8 cellular contexts compared by ENCODE assay signal in genomic region chr5:73120222-73121108, GRCh38. TPM values are rescaled to one million over a fixed set of nuclear protein-coding genes. Genes with fewer than 3 reads are reported as not detected.
A peak's percentile ranks its signal among the peaks of the same experiment; 100 is the strongest.
DNase-seq lines count a peak whose midpoint lies in the region; ATAC-seq and TF ChIP-seq lines count a peak whose summit lies in the region.

Gene TMEM171 (plus strand): TSS chr5:73120575. CDS start chr5:73123374, 2,799 bp downstream.

- DNase-seq in H7 (peak; percentile 92), T-cell (no peak), fibroblast of peridontal ligament (ENCODE audit: extremely low read depth) (peak; percentile 15), nephron progenitor cell (peak; percentile 71), GOT3 (lab: John Stamatoyannopoulos, UW) (no peak)

- TF ChIP-seq CTCF in nephron progenitor cell (IDR thresholded peaks at IDR 0.05), result no peak

- H3K36me3 Mint-ChIP-seq in T-cell (no peaks in the 10 kb centered on the region), nephron progenitor cell (ENCODE audit: low read depth) (no peaks in the 10 kb centered on the region)

- POLR2A ChIA-PET in T-cell (lab: Charles Lee), result no interaction called here

- H3K4me1 Mint-ChIP-seq in T-cell (peaks cover 20 to 31% (median 27%) of the 10 kb centered on the region in 3 donors), nephron progenitor cell (peaks cover 35% of the 10 kb centered on the region)

- H3K27ac Mint-ChIP-seq in T-cell, result no peak within 1 kb of the TSS
- H3K27ac Mint-ChIP-seq in nephron progenitor cell, result no peak within 1 kb of the TSS

- peaks cover 51 to 74% of the 10 kb centered on the region in 2 donors for H3K27me3 Mint-ChIP-seq in T-cell
- H3K27me3 Mint-ChIP-seq in nephron progenitor cell (ENCODE audit: low read depth, poor library complexity), result peaks cover 86% of the 10 kb centered on the region

- peak within 1 kb of the TSS; percentile 62 for H3K4me3 ChIP-seq in H7 (ENCODE audit: insufficient read depth, low read depth, low read length)

- CTCF ChIA-PET in T-cell (lab: Charles Lee), result interaction anchor here in 1 of 2 donors (0.5 kb wide), 1 partner anchor 1564 kb away, joined by 3 read pairs; no protein-coding TSS in a partner anchor

- H3K27me3 ChIP-seq in H7 (ENCODE audit: control insufficient read depth, insufficient read depth, low read length), result peaks cover 32% of the 10 kb centered on the region

- H3K36me3 ChIP-seq in H7 (replicated peaks; ENCODE audit: control insufficient read depth, insufficient read depth, low read length), result no peaks in the 10 kb centered on the region

- ATAC-seq in T-cell (replicated peaks in 1 of 4) (peak in 1 of 4 experiments; percentile 22), GM21390 (IDR thresholded peaks at IDR 0.05; ENCODE audit: unreplicated experiment) (no peak), GM18498 (IDR thresholded peaks at IDR 0.05; ENCODE audit: unreplicated experiment) (no peak), GM18502 (IDR thresholded peaks at IDR 0.05; ENCODE audit: poor library complexity, unreplicated experiment) (no peak)

- H3K4me3 Mint-ChIP-seq in T-cell (peak within 1 kb of the TSS; percentile 49 to 63 (median 54)), nephron progenitor cell (peak within 1 kb of the TSS; percentile 83)

- H3K9me3 Mint-ChIP-seq in T-cell (no peaks in the 10 kb centered on the region), nephron progenitor cell (no peaks in the 10 kb centered on the region)

RNA-seq across cellular contexts. Expression of gene TMEM171, which starts in this region (rescaled TPM):
- total RNA-seq in H7 (2014; rRNA removed; shearing (Covaris generic)), result 2.7 and 4.8 TPM in 2 replicates
- total RNA-seq in T-cell, result under 1 TPM in 1 of 5 donors, not detected in 4; 0.47 TPM

Comparison
In these comparisons a context has a peak if more than half of its experiments do, and no peak if none do; other contexts are left out.
1. DNase-seq: peak in H7 (single experiment), fibroblast of peridontal ligament (single experiment) and nephron progenitor cell (single experiment); none in T-cell (0 of 34) and GOT3 (single experiment).